ENCODE assay signal across 8 cellular contexts in the genomic region with DNA sequence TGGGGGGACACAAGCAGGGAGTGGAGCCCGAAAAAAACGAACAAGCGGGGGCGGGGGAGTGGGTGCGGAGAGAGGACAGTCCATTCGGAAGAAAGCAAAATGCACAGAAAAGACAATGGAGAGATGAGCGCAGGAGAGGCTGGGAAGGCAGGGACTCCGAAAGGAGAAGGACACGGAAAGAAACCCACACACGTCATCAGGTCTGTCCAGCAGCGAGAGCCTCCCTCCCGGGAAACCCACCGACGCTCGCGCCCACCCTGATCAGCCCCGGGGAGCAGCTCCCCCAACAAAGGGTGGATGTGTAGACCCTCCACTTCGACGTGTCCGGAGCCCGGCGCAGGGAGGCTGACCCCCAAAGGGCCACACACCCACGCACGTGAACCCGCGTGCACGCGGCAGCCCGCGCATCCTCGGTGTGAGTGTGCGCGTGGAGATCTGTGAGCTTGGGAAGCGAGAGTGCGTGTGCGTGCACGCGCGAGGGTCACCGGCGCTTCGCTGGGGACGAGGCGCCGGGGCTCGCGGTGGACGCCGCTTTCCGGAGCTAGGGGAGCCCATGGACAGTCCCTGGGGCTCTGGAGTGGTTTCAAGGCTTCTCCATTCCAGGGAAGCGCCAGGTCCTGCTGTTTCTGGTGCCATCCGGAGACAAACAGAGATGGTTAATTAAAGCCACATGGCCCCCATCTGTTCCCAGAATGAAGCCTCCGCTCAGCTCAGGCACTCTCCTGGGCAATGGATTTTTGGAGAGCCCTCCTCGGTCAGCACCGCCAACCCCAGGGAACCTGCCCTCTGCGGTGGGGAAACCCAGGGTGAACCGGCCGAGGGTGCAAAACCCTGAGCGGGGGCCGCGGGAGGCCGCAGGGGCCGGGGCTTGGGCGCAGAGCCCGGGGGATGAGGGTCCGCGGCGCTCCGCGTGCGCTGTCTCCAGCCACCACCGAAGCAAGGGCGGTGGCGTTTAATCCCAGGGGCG. TPM values are rescaled to one million over a fixed set of nuclear protein-coding genes. Genes with fewer than 3 reads are reported as not detected.
DNase-seq lines count a peak whose midpoint lies in the region; ATAC-seq and TF ChIP-seq lines count a peak whose summit lies in the region.

No MANE protein-coding gene starts in this region.

- H3K9me3 Mint-ChIP-seq in activated naive CD8-positive, alpha-beta T cell (ENCODE audit: low read depth), result no peaks in the 10 kb centered on the region

- H3K9me3 ChIP-seq in HEK293 (ENCODE audit: control insufficient read depth, insufficient read depth, low read depth, low read length), result no peaks in the 10 kb centered on the region

- peaks cover 7% of the 10 kb centered on the region for H3K4me1 ChIP-seq in HEK293 (ENCODE audit: control insufficient read depth, insufficient read depth, low read length)

- peak overlapping the region; percentile 70 for H3K27ac ChIP-seq in HEK293 (ENCODE audit: extremely low read depth, low read depth, low read length)

- peak overlapping the region; percentile 60 for H3K4me3 ChIP-seq in HEK293 (ENCODE audit: low read depth, low read length)
- peak overlapping the region; percentile 80 for H3K4me3 ChIP-seq in retinal pigment epithelial cell (ENCODE audit: low read length)

- H3K36me3 Mint-ChIP-seq in activated naive CD8-positive, alpha-beta T cell, result no peaks in the 10 kb centered on the region

- peak; percentile 33 to 36 for ATAC-seq in left cardiac atrium

- H3K4me3 Mint-ChIP-seq in activated naive CD8-positive, alpha-beta T cell, result peak overlapping the region; percentile 79

- TF ChIP-seq CTCF in HEK293 (tag by site-specific recombination; IDR thresholded peaks at IDR 0.05) (no peak), retinal pigment epithelial cell (conservative IDR thresholded peaks at IDR 0.05; ENCODE audit: low read depth, low read length) (no peak)

- CTCF ChIA-PET in HEK293 (lab: Yijun Ruan, JAX), result interaction anchor here (1.0 kb wide), 1 partner anchor 9 kb away, joined by 3 read pairs; no protein-coding TSS in a partner anchor

- H3K27ac Mint-ChIP-seq in activated naive CD8-positive, alpha-beta T cell, result no peak overlapping the region

- peaks cover 22% of the 10 kb centered on the region for H3K4me1 Mint-ChIP-seq in activated naive CD8-positive, alpha-beta T cell (ENCODE audit: low read depth)

- H3K27me3 Mint-ChIP-seq in activated naive CD8-positive, alpha-beta T cell, result peaks cover 39% of the 10 kb centered on the region

- POLR2A ChIA-PET in HEK293 (lab: Yijun Ruan, JAX), result interaction anchor here (2.0 kb wide), 1 partner anchor 13 kb away, joined by 18 read pairs; no protein-coding TSS in a partner anchor

- intact Hi-C loops in left cardiac atrium (cut with DNase I), result no loop called here

- peaks cover 0 to 3% of the 10 kb centered on the region in 2 experiments; a peak in 2 of 3 replicates for H3K36me3 ChIP-seq in HEK293 (ENCODE audit: control insufficient read depth in 2 of 2, insufficient read depth in 1 of 2, low read length in 2 of 2)

- peak; percentile 69 for DNase-seq in AG20443 (ENCODE audit: low spot score)
- DNase-seq in left cardiac atrium, result peak; percentile 50
- no peak for DNase-seq in retinal pigment epithelial cell (ENCODE audit: low read depth)
- DNase-seq in foreskin melanocyte, result no peak
- no peak for DNase-seq in globus pallidus (ENCODE audit: low spot score)
- DNase-seq in stimulated activated CD4-positive, alpha-beta T cell treated with anti-CD3 and anti-CD28 coated beads, Interleukin-4, amount 100 ng/mL, for 24 hours, result no peak

TF ChIP-seq in HEK293, 187 proteins besides CTCF, POLR2A, EP300 and RAD21 (continues in another document):
- TF ChIP-seq ZNF292 (tag by site-specific recombination; IDR thresholded peaks at IDR 0.05; ENCODE audit: borderline replicate concordance, low read depth) (no peak), ZNF416 (tag by site-specific recombination; IDR thresholded peaks at IDR 0.05) (no peak), ZNF211 (tag by site-specific recombination; IDR thresholded peaks at IDR 0.05; ENCODE audit: low read depth) (no peak), ZNF76 (tag by site-specific recombination; IDR thresholded peaks at IDR 0.05; ENCODE audit: borderline replicate concordance, low read depth) (no peak), ZIC2 (tag by site-specific recombination; IDR thresholded peaks at IDR 0.05) (peak; percentile 50), ZNF664 (tag by site-specific recombination; IDR thresholded peaks at IDR 0.05) (no peak), ZNF747 (tag by site-specific recombination; IDR thresholded peaks at IDR 0.05) (no peak), ZXDB (tag by site-specific recombination; IDR thresholded peaks at IDR 0.05) (0 out of 2 replicates have a peak, but pooled peaks have one; percentile 57), KLF7 (tag by site-specific recombination; IDR thresholded peaks at IDR 0.05; ENCODE audit: borderline replicate concordance) (no peak), BCL11B (tag by site-specific recombination; IDR thresholded peaks at IDR 0.05; ENCODE audit: low read depth) (no peak), ZNF341 (tag by site-specific recombination; IDR thresholded peaks at IDR 0.05; ENCODE audit: low read depth) (no peak), KLF10 (tag by site-specific recombination; IDR thresholded peaks at IDR 0.05) (no peak), REPIN1 (tag by site-specific recombination; IDR thresholded peaks at IDR 0.05; ENCODE audit: low read depth) (no peak), SCRT1 (tag by site-specific recombination; IDR thresholded peaks at IDR 0.05; ENCODE audit: borderline replicate concordance) (no peak), ZNF214 (tag by site-specific recombination; IDR thresholded peaks at IDR 0.05; ENCODE audit: borderline replicate concordance) (no peak), KLF1 (tag by site-specific recombination; IDR thresholded peaks at IDR 0.05) (0 out of 2 replicates have a peak, but pooled peaks have one; percentile 19), ZBTB20 (tag by site-specific recombination; IDR thresholded peaks at IDR 0.05) (peak; percentile 19; the same call in 1 of the 2 replicates), ZFHX2 (tag by site-specific recombination; conservative IDR thresholded peaks at IDR 0.05) (0 out of 2 replicates have a peak, but pooled peaks have one; percentile 35), HOXA7 (CRISPR knock-in tag; IDR thresholded peaks at IDR 0.05; ENCODE audit: borderline replicate concordance) (no peak), ZEB2 (tag by site-specific recombination; IDR thresholded peaks at IDR 0.05) (no peak)
- TF ChIP-seq, protein P1, sequence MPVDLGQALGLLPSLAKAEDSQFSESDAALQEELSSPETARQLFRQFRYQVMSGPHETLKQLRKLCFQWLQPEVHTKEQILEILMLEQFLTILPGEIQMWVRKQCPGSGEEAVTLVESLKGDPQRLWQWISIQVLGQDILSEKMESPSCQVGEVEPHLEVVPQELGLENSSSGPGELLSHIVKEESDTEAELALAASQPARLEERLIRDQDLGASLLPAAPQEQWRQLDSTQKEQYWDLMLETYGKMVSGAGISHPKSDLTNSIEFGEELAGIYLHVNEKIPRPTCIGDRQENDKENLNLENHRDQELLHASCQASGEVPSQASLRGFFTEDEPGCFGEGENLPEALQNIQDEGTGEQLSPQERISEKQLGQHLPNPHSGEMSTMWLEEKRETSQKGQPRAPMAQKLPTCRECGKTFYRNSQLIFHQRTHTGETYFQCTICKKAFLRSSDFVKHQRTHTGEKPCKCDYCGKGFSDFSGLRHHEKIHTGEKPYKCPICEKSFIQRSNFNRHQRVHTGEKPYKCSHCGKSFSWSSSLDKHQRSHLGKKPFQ (tag by site-specific recombination; IDR thresholded peaks at IDR 0.05), result no peak
- TF ChIP-seq, protein P2, sequence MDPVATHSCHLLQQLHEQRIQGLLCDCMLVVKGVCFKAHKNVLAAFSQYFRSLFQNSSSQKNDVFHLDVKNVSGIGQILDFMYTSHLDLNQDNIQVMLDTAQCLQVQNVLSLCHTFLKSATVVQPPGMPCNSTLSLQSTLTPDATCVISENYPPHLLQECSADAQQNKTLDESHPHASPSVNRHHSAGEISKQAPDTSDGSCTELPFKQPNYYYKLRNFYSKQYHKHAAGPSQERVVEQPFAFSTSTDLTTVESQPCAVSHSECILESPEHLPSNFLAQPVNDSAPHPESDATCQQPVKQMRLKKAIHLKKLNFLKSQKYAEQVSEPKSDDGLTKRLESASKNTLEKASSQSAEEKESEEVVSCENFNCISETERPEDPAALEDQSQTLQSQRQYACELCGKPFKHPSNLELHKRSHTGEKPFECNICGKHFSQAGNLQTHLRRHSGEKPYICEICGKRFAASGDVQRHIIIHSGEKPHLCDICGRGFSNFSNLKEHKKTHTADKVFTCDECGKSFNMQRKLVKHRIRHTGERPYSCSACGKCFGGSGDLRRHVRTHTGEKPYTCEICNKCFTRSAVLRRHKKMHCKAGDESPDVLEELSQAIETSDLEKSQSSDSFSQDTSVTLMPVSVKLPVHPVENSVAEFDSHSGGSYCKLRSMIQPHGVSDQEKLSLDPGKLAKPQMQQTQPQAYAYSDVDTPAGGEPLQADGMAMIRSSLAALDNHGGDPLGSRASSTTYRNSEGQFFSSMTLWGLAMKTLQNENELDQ (tag by site-specific recombination; IDR thresholded peaks at IDR 0.05; ENCODE audit: low read depth), result no peak
- TF ChIP-seq, protein P3, sequence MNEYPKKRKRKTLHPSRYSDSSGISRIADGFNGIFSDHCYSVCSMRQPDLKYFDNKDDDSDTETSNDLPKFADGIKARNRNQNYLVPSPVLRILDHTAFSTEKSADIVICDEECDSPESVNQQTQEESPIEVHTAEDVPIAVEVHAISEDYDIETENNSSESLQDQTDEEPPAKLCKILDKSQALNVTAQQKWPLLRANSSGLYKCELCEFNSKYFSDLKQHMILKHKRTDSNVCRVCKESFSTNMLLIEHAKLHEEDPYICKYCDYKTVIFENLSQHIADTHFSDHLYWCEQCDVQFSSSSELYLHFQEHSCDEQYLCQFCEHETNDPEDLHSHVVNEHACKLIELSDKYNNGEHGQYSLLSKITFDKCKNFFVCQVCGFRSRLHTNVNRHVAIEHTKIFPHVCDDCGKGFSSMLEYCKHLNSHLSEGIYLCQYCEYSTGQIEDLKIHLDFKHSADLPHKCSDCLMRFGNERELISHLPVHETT (tag by site-specific recombination; IDR thresholded peaks at IDR 0.05), result no peak

RNA-seq across cellular contexts. Expression of a gene that starts 0.9 kb away (rescaled TPM):
- 100 to 1,000 TPM; 109 to 123 TPM for total RNA-seq in left cardiac atrium

Comparison
In these comparisons a context has a peak if more than half of its experiments do, and no peak if none do; other contexts are left out.
1. DNase-seq: peak in AG20443 (single experiment) and left cardiac atrium (single experiment); none in retinal pigment epithelial cell (single experiment), foreskin melanocyte (single experiment), globus pallidus (single experiment) and stimulated activated CD4-positive, alpha-beta T cell treated with anti-CD3 and anti-CD28 coated beads, Interleukin-4, amount 100 ng/mL, for 24 hours (single experiment).